21 cellular contexts compared by ENCODE assay signal in the genomic region with DNA sequence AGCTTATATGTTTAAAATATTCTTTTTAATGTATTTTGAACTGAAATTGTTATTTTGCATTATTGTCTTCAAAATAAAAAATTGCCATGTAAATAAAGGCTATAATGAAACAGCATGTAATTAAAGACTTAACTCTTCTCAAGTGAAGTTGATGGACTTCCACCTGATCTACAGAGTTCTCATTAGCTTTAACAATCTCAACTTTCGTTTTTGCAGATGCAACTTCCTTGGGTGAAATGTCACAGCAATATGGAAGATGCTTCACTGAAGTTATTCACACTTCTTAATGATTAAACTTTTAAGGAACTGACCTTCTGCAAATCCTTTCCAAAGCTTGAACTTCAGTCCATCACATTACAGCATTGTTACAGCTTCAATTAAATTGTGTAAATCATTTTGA.
DNase-seq lines count a peak whose midpoint lies in the region; ATAC-seq and FAIRE-seq lines count a peak whose summit lies in the region.
"Had no signal": no experiment of that assay in that cellular context is flagged by ENCODE, and none has a peak within 500 bp of the region (broad histone marks: within the 10 kb centered on the region; RNA-seq: fewer than 3 reads in every experiment).

No MANE protein-coding gene starts in this region.

- ATAC-seq in GM19372 (IDR thresholded peaks at IDR 0.05; ENCODE audit: low read depth, unreplicated experiment) (peak; percentile 58), GM21825 (IDR thresholded peaks at IDR 0.05; ENCODE audit: unreplicated experiment) (peak; percentile 41), HG03457 (IDR thresholded peaks at IDR 0.05; ENCODE audit: unreplicated experiment) (peak; percentile 66)
- ATAC-seq in stimulated activated naive CD8-positive, alpha-beta T cell treated with anti-CD3 and anti-CD28 coated beads, Interleukin-15, Interleukin-2, amounts not matched to agents 100 U/mL and 50 U/mL, for 24 hours, result no peak
- ATAC-seq: A549, gastrocnemius medialis had no signal

- H3K18ac ChIP-seq in mesenchymal stem cell (ENCODE audit: low read depth in 1 of 2, low read length in 2 of 2), result no peak overlapping the region

- no peak overlapping the region for H2BK12ac ChIP-seq in mesenchymal stem cell (ENCODE audit: low read length in 2 of 2)

- whole genome bisulfite sequencing in mesenchymal stem cell, result 100% methylated on average over 1 of the region's 1 CpG

- no peak for DNase-seq in mesenchymal stem cell
- DNase-seq in activated CD4-positive, alpha-beta T cell treated with anti-CD3 and anti-CD28 coated beads, Interleukin-2, amount 10 ng/mL, durations not matched to agents 24 days and 14 days, result no peak
- no peak for DNase-seq in activated gamma-delta T cell treated with Interleukin-2 at 50 U/mL for 16 hours
- no peak for DNase-seq in stimulated activated naive CD8-positive, alpha-beta T cell treated with anti-CD3 and anti-CD28 coated beads, Interleukin-15, Interleukin-2, amounts not matched to agents 100 U/mL and 50 U/mL, for 24 hours
- DNase-seq: CD4-positive, alpha-beta T cell; DMS79 treated with DMSO at 0.1 percent for 48 hours; gastrocnemius medialis; MG63; naive B cell; NCI-H1930; NCI-H526; stimulated activated naive CD4-positive, alpha-beta T cell treated with Interleukin-2 at 50 U/mL for 16 hours had no signal

- peaks cover 2% of the 10 kb centered on the region for H3K27me3 Mint-ChIP-seq in activated CD4-positive, alpha-beta T cell treated with anti-CD3 and anti-CD28 coated beads, Interleukin-2, amount 10 ng/mL, durations not matched to agents 24 days and 14 days
- H3K27me3 Mint-ChIP-seq: naive B cell had no signal

- no peaks in the 10 kb centered on the region for H3K4me1 ChIP-seq in mesenchymal stem cell (ENCODE audit: control insufficient read depth, insufficient read depth, low read depth, low read length)
- H3K4me1 ChIP-seq: A549, gastrocnemius medialis had no signal

- H3K36me3 Mint-ChIP-seq in activated CD4-positive, alpha-beta T cell treated with anti-CD3 and anti-CD28 coated beads, Interleukin-2, amount 10 ng/mL, durations not matched to agents 24 days and 14 days (ENCODE audit: low read depth), result no peaks in the 10 kb centered on the region
- H3K36me3 Mint-ChIP-seq: naive B cell had no signal

- no peak overlapping the region for H3K4me3 Mint-ChIP-seq in activated CD4-positive, alpha-beta T cell treated with anti-CD3 and anti-CD28 coated beads, Interleukin-2, amount 10 ng/mL, durations not matched to agents 24 days and 14 days
- H3K4me3 Mint-ChIP-seq: CD4-positive, alpha-beta T cell had no signal

- no peaks in the 10 kb centered on the region for H3K4me1 Mint-ChIP-seq in activated CD4-positive, alpha-beta T cell treated with anti-CD3 and anti-CD28 coated beads, Interleukin-2, amount 10 ng/mL, durations not matched to agents 24 days and 14 days

- no peak overlapping the region for H3K4ac ChIP-seq in mesenchymal stem cell (ENCODE audit: low read depth in 1 of 2, low read length in 2 of 2)

- no peak overlapping the region for H4K8ac ChIP-seq in mesenchymal stem cell (ENCODE audit: low read length)

- H3K14ac ChIP-seq in mesenchymal stem cell (ENCODE audit: low read length in 2 of 2), result no peak overlapping the region

- no peak overlapping the region for H2BK5ac ChIP-seq in mesenchymal stem cell (ENCODE audit: low read depth, low read length, poor library complexity, severe bottlenecking)

- no peak overlapping the region for H3K27ac ChIP-seq in mesenchymal stem cell (ENCODE audit: low read length, poor library complexity, severe bottlenecking)
- H3K27ac ChIP-seq: A549 had no signal

- H3K9ac ChIP-seq in mesenchymal stem cell (ENCODE audit: low read length), result no peak overlapping the region

- no peak overlapping the region for H3K4me3 ChIP-seq in mesenchymal stem cell (ENCODE audit: insufficient read depth in 1 of 2, low read depth in 1 of 2, low read length in 2 of 2)
- H3K4me3 ChIP-seq: A549, MG63, smooth muscle cell had no signal

- H4K91ac ChIP-seq in mesenchymal stem cell (ENCODE audit: low read length), result no peak overlapping the region

- H2AK5ac ChIP-seq in mesenchymal stem cell (ENCODE audit: low read length, severe bottlenecking), result no peak overlapping the region

- no peak overlapping the region for H3K23ac ChIP-seq in mesenchymal stem cell (ENCODE audit: low read length in 2 of 2)

- H3K27me3 ChIP-seq in mesenchymal stem cell (ENCODE audit: control insufficient read depth in 1 of 2, insufficient read depth in 1 of 2, low read length in 2 of 2), result no peaks in the 10 kb centered on the region
- H3K27me3 ChIP-seq: gastrocnemius medialis, MG63 had no signal

- no peak overlapping the region for H2BK15ac ChIP-seq in mesenchymal stem cell (ENCODE audit: low read depth, poor library complexity, severe bottlenecking)

- peak; percentile 94 for FAIRE-seq in G401.6 (lab: Jason Lieb, UNC)
- FAIRE-seq: A549, astrocyte, colon, urothelium cell line had no signal

- no peak overlapping the region for H2AFZ ChIP-seq in mesenchymal stem cell (ENCODE audit: low read depth, low read length)

- no peak overlapping the region for H3K4me2 ChIP-seq in mesenchymal stem cell (ENCODE audit: low read length, poor library complexity, severe bottlenecking)
- H3K4me2 ChIP-seq: A549, smooth muscle cell had no signal

- intact Hi-C loops in activated CD4-positive, alpha-beta T cell treated with anti-CD3 and anti-CD28 coated beads, Interleukin-2, amount 10 ng/mL, durations not matched to agents 24 days and 14 days (cut with micrococcal nuclease), result no loop called here

- no peaks in the 10 kb centered on the region for H3K79me1 ChIP-seq in mesenchymal stem cell (replicated peaks; ENCODE audit: low read length, poor library complexity, severe bottlenecking)

- H3K27ac Mint-ChIP-seq in activated CD4-positive, alpha-beta T cell treated with anti-CD3 and anti-CD28 coated beads, Interleukin-2, amount 10 ng/mL, durations not matched to agents 24 days and 14 days, result no peak overlapping the region
- H3K27ac Mint-ChIP-seq: CD4-positive, alpha-beta T cell had no signal

- no peaks in the 10 kb centered on the region for H3K9me3 Mint-ChIP-seq in activated CD4-positive, alpha-beta T cell treated with anti-CD3 and anti-CD28 coated beads, Interleukin-2, amount 10 ng/mL, durations not matched to agents 24 days and 14 days
- H3K9me3 Mint-ChIP-seq: CD4-positive, alpha-beta T cell had no signal

- H2BK120ac ChIP-seq in mesenchymal stem cell (ENCODE audit: low read depth, low read length), result no peak overlapping the region

- H3K9me3 ChIP-seq in mesenchymal stem cell (ENCODE audit: control insufficient read depth, low read length), result peaks cover 3% of the 10 kb centered on the region
- H3K9me3 ChIP-seq: A549, gastrocnemius medialis, MG63 had no signal

- H3K36me3 ChIP-seq in mesenchymal stem cell (ENCODE audit: control insufficient read depth in 1 of 2, insufficient read depth in 2 of 2, low read depth in 1 of 2, low read length in 2 of 2), result no peaks in the 10 kb centered on the region
- H3K36me3 ChIP-seq: gastrocnemius medialis, MG63 had no signal
